ENCODE assay signal across 21 cellular contexts in genomic region chr22:48318575-48319320, GRCh38.
"Had no signal": no experiment of that assay in that cellular context is flagged by ENCODE, and none has a peak within 500 bp of the region (broad histone marks: within the 10 kb centered on the region; RNA-seq: fewer than 3 reads in every experiment).

No MANE protein-coding gene starts in this region.

- DNase-seq: activated B cell treated with CpG ODN at 0.5 μM for 24 hours; activated CD4-positive, alpha-beta T cell treated with anti-CD3 and anti-CD28 coated beads for 36 hours; activated CD4-positive, alpha-beta T cell treated with anti-CD3 and anti-CD28 coated beads, Interleukin-2, amount 50 U/mL, for 4 hours; activated CD8-positive, alpha-beta memory T cell treated with anti-CD3 and anti-CD28 coated beads, Interleukin-2, amount 50 U/mL, for 48 hours; activated naive CD4-positive, alpha-beta T cell treated with anti-CD3 and anti-CD28 coated beads for 36 hours; activated T-cell treated with anti-CD3 and anti-CD28 coated beads, Interleukin-2, amount 50 U/mL, for 4 hours; effector CD4-positive, alpha-beta T cell; erythroblast; foreskin fibroblast; small intestine; stimulated activated CD4-positive, alpha-beta T cell treated with anti-CD3 and anti-CD28 coated beads, Interleukin-15, amount 100 ng/mL, for 24 hours; T-helper 9 cell; testis had no signal

- H3K4me1 Mint-ChIP-seq: activated B cell treated with CpG ODN at 0.5 μM for 24 hours; activated CD4-positive, alpha-beta T cell treated with anti-CD3 and anti-CD28 coated beads for 36 hours; stimulated activated memory B cell treated with anti-CD40 and anti-IgM and Interleukin-4, amounts not matched to agents 10 μg/mL and 1 μg/mL and 100 μg/mL, for 72 hours had no signal

- H3K36me3 ChIP-seq: ovary had no signal

- H3K9me3 Mint-ChIP-seq: activated T-cell treated with anti-CD3 and anti-CD28 coated beads, Interleukin-2, amount 50 U/mL, for 4 hours; activated T-helper 2 cell treated with anti-CD3 and anti-CD28 coated beads, Interferon-gamma antibody, Interleukin-2, Interleukin-4, amounts not matched to agents 10 μg/mL and 5 μg/mL and 100 μg/mL, durations not matched to agents 14 hours and 24 hours and 36 hours; dendritic cell treated with granulocyte-macrophage colony-stimulating factor and Interleukin-4, amounts not matched to agents 40 ng/mL and 50 ng/mL, for 4 days; type B pancreatic cell had no signal

- H3K9me3 ChIP-seq: ovary, psoas muscle, testis had no signal

- ATAC-seq: activated CD4-positive, alpha-beta T cell treated with anti-CD3 and anti-CD28 coated beads for 36 hours; activated T-cell treated with anti-CD3 and anti-CD28 coated beads, Interleukin-2, amount 50 U/mL, for 4 hours; left lobe of liver; psoas muscle; right cardiac atrium; stimulated activated memory B cell treated with anti-CD40 and anti-IgM and Interleukin-4, amounts not matched to agents 10 μg/mL and 1 μg/mL and 100 μg/mL, for 72 hours had no signal

- H3K4me3 Mint-ChIP-seq: activated B cell treated with CpG ODN at 0.5 μM for 24 hours; activated CD4-positive, alpha-beta T cell treated with anti-CD3 and anti-CD28 coated beads for 36 hours; activated naive CD4-positive, alpha-beta T cell treated with anti-CD3 and anti-CD28 coated beads for 36 hours; activated T-cell treated with anti-CD3 and anti-CD28 coated beads, Interleukin-2, amount 50 U/mL, for 4 hours; dendritic cell treated with granulocyte-macrophage colony-stimulating factor and Interleukin-4, amounts not matched to agents 40 ng/mL and 50 ng/mL, for 4 days; stimulated activated memory B cell treated with anti-CD40 and anti-IgM and Interleukin-4, amounts not matched to agents 10 μg/mL and 1 μg/mL and 100 μg/mL, for 72 hours; type B pancreatic cell had no signal

- H3K27me3 Mint-ChIP-seq: dendritic cell treated with granulocyte-macrophage colony-stimulating factor and Interleukin-4, amounts not matched to agents 40 ng/mL and 50 ng/mL, for 4 days had no signal

- H3K4me3 ChIP-seq: ovary, psoas muscle, testis had no signal

- H3K27ac Mint-ChIP-seq: activated B cell treated with CpG ODN at 0.5 μM for 24 hours; activated CD4-positive, alpha-beta T cell treated with anti-CD3 and anti-CD28 coated beads for 36 hours; activated naive CD4-positive, alpha-beta T cell treated with anti-CD3 and anti-CD28 coated beads for 36 hours; activated T-helper 2 cell treated with anti-CD3 and anti-CD28 coated beads, Interferon-gamma antibody, Interleukin-2, Interleukin-4, amounts not matched to agents 10 μg/mL and 5 μg/mL and 100 μg/mL, durations not matched to agents 14 hours and 24 hours and 36 hours; dendritic cell treated with granulocyte-macrophage colony-stimulating factor and Interleukin-4, amounts not matched to agents 40 ng/mL and 50 ng/mL, for 4 days; stimulated activated memory B cell treated with anti-CD40 and anti-IgM and Interleukin-4, amounts not matched to agents 10 μg/mL and 1 μg/mL and 100 μg/mL, for 72 hours; type B pancreatic cell had no signal

- H3K4me1 ChIP-seq: psoas muscle had no signal

- H3K36me3 Mint-ChIP-seq: stimulated activated memory B cell treated with anti-CD40 and anti-IgM and Interleukin-4, amounts not matched to agents 10 μg/mL and 1 μg/mL and 100 μg/mL, for 72 hours; type B pancreatic cell had no signal

- H3K27ac ChIP-seq: ovary, psoas muscle, testis had no signal

- H3K27me3 ChIP-seq: ovary, testis had no signal
